28 cellular contexts compared by ENCODE assay signal in the genomic region with DNA sequence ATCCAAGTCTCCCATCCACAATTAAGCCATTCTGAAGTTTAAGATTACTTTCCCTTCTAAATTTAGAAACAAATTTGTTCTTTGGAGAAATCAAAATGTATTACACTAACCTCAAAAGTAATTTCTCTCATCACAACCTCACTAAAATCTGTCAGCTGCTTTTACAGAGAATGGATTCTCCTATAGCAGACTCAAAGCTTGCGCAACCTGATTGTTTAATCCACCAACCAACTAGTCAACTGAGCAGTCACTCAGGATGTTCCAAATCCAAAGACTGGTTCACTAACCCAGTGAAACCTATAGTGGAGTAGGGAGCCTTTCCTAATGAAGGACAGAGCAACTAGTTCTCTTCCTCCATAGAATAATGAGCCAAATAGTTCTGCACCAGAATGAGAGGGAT.
"Had no signal": no experiment of that assay in that cellular context is flagged by ENCODE, and none has a peak within 500 bp of the region (broad histone marks: within the 10 kb centered on the region; RNA-seq: fewer than 3 reads in every experiment).

No MANE protein-coding gene starts in this region.

- H3K4me2 ChIP-seq: KMS-11 had no signal

- H3K36me3 ChIP-seq: adrenal gland, SJCRH30 had no signal

- H3K4me3 ChIP-seq: adrenal gland, SJCRH30, SK-N-MC had no signal

- H3K9ac ChIP-seq: KMS-11 had no signal

- FAIRE-seq: TTC549 had no signal

- H3K9me3 ChIP-seq: adrenal gland, SJCRH30 had no signal

- H3K27me3 ChIP-seq: adrenal gland, SJCRH30 had no signal

- H3K27ac ChIP-seq: adrenal gland, KMS-11, SJCRH30, SK-N-MC had no signal

- H3K4me1 ChIP-seq: adrenal gland, SJCRH30 had no signal

- DNase-seq: activated CD4-positive, alpha-beta T cell treated with anti-CD3 and anti-CD28 coated beads for 36 hours; activated CD4-positive, alpha-beta T cell treated with anti-CD3 and anti-CD28 coated beads, Interleukin-2, amount 10 ng/mL, durations not matched to agents 7 days and 5 days; activated CD4-positive, alpha-beta T cell treated with anti-CD3 and anti-CD28 coated beads, Interleukin-2, amount 50 U/mL, for 48 hours; activated CD8-positive, alpha-beta T cell treated with anti-CD3 and anti-CD28 coated beads, Interleukin-2, amount 10 ng/mL, durations not matched to agents 7 days and 5 days; activated naive CD4-positive, alpha-beta T cell treated with anti-CD3 and anti-CD28 coated beads, Interleukin-2, amount 10 ng/mL, durations not matched to agents 7 days and 5 days; activated T-cell treated with anti-CD3 and anti-CD28 coated beads, Interleukin-2, amount 50 U/mL, for 24 hours; adrenal gland; anterior cingulate cortex; caudate nucleus; cerebellar nuclear complex; MM.1S; NCI-H1105; NCI-H1417 treated with DMSO at 0.1 percent for 48 hours; NCI-H187 treated with DMSO at 0.1 percent for 48 hours; NCI-H2081; NCI-H2171 treated with DMSO at 0.1 percent for 48 hours; NCI-H2227 treated with DMSO at 0.1 percent for 48 hours; NCI-H446; NCI-H510A treated with DMSO at 0.1 percent for 48 hours; NCI-H69; SHP77; SJCRH30; T1000 had no signal

- ATAC-seq: activated CD4-positive, alpha-beta T cell treated with anti-CD3 and anti-CD28 coated beads for 36 hours; activated CD4-positive, CD25-positive, alpha-beta regulatory T cell treated with anti-CD3 and anti-CD28 coated beads, Interleukin-2, amount 50 U/mL, for 24 hours; activated CD8-positive, alpha-beta T cell treated with anti-CD3 and anti-CD28 coated beads, Interleukin-2, amount 10 ng/mL, durations not matched to agents 7 days and 5 days; Panc1 had no signal
